Comparison of ENCODE assay signal across 2 cellular contexts in genomic region chr10:64976150-64976549, GRCh38.
TF ChIP-seq lines count a peak whose summit lies in the region.

No MANE protein-coding gene starts in this region.

TF ChIP-seq in GM12878, 131 proteins besides CTCF, POLR2A, EP300 and RAD21 (continued from another document):
- TF ChIP-seq ZBTB40 (IDR thresholded peaks at IDR 0.05; ENCODE audit: borderline replicate concordance) (peak; percentile 74), YY1 (IDR thresholded peaks at IDR 0.05; ENCODE audit: low read depth, low read length) (no peak)
TF ChIP-seq in GM12878: peak in this region for 1.

TF ChIP-seq in K562, 482 proteins besides CTCF, POLR2A, EP300 and RAD21:
- TF ChIP-seq ZBTB40 (IDR thresholded peaks at IDR 0.05) (peak; percentile 84), ZBTB40 (CRISPR knock-in tag; IDR thresholded peaks at IDR 0.05) (peak; percentile 84), ZNF324 (CRISPR knock-in tag; IDR thresholded peaks at IDR 0.05) (no peak)
